ENCODE assay signal across 9 cellular contexts in the genomic region with DNA sequence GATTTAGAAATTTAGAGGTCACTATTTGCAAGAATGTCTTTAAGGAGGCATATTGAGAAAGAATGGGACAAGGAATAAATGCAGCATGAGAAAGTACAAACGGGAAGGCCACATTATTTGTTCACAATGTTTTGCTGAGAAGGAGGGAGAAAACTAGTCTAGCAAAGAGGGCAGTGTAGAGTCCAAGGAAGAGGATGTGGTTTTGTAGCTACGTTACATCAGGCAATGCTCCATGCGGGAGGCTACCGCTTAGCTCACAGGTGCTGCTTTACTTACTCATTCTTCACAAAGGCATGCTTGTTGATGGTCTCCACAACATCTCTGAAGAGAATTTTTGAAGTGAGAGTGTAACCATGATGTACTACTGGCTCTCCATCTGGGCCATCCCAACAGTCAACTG.
DNase-seq lines count a peak whose midpoint lies in the region; ATAC-seq, FAIRE-seq and TF ChIP-seq lines count a peak whose summit lies in the region.
"Had no signal": no experiment of that assay in that cellular context is flagged by ENCODE, and none has a peak within 500 bp of the region (broad histone marks: within the 10 kb centered on the region; RNA-seq: fewer than 3 reads in every experiment).

No MANE protein-coding gene starts in this region.

- peaks cover 13% of the 10 kb centered on the region for H3K4me1 Mint-ChIP-seq in activated naive CD4-positive, alpha-beta T cell treated with anti-CD3 and anti-CD28 coated beads for 36 hours (ENCODE audit: low read depth)
- peaks cover 35% of the 10 kb centered on the region for H3K4me1 Mint-ChIP-seq in T-helper 1 cell treated with Interleukin-12 subunit alpha and Interleukin-12 subunit beta and Interleukin-4 antibody, amounts not matched to agents 30 μg/mL and 1 μg/mL, for 36 hours (ENCODE audit: low read depth)
- no peaks in the 10 kb centered on the region for H3K4me1 Mint-ChIP-seq in chondrocyte (ENCODE audit: low read depth)

- CTCF ChIA-PET in activated naive CD4-positive, alpha-beta T cell treated with anti-CD3 and anti-CD28 coated beads for 36 hours (lab: Charles Lee), result interaction anchor here (1.4 kb wide), 1 partner anchor 11 kb away, joined by 5 read pairs; no protein-coding TSS in a partner anchor

- peak; percentile 27 for DNase-seq in activated naive CD4-positive, alpha-beta T cell treated with anti-CD3 and anti-CD28 coated beads for 36 hours
- no peak for DNase-seq in activated naive CD4-positive, alpha-beta T cell treated with Interleukin-2 at 50 U/mL for 16 hours
- DNase-seq in urothelium cell line (ENCODE audit: low spot score), result peak; percentile 52
- no peak for DNase-seq in DMS153 treated with DMSO at 0.1 percent for 48 hours (lab: John Stamatoyannopoulos, UW; ENCODE audit: unreplicated experiment)
- DNase-seq in chondrocyte (ENCODE audit: low spot score), result no peak
- DNase-seq: colonic mucosa had no signal

- intact Hi-C loops in activated naive CD4-positive, alpha-beta T cell treated with anti-CD3 and anti-CD28 coated beads for 36 hours (cut with micrococcal nuclease), result no loop called here

- H3K9me3 Mint-ChIP-seq in activated naive CD4-positive, alpha-beta T cell treated with anti-CD3 and anti-CD28 coated beads for 36 hours, result no peaks in the 10 kb centered on the region
- no peaks in the 10 kb centered on the region for H3K9me3 Mint-ChIP-seq in T-helper 1 cell treated with Interleukin-12 subunit alpha and Interleukin-12 subunit beta and Interleukin-4 antibody, amounts not matched to agents 30 μg/mL and 1 μg/mL, for 36 hours
- no peaks in the 10 kb centered on the region for H3K9me3 Mint-ChIP-seq in chondrocyte (ENCODE audit: low read depth)

- H3K27ac Mint-ChIP-seq in activated naive CD4-positive, alpha-beta T cell treated with anti-CD3 and anti-CD28 coated beads for 36 hours, result no peak overlapping the region
- H3K27ac Mint-ChIP-seq in T-helper 1 cell treated with Interleukin-12 subunit alpha and Interleukin-12 subunit beta and Interleukin-4 antibody, amounts not matched to agents 30 μg/mL and 1 μg/mL, for 36 hours, result peak overlapping the region; percentile 56
- H3K27ac Mint-ChIP-seq in chondrocyte (ENCODE audit: unreplicated experiment), result no peak overlapping the region

- H3K4me3 Mint-ChIP-seq in activated naive CD4-positive, alpha-beta T cell treated with anti-CD3 and anti-CD28 coated beads for 36 hours, result no peak overlapping the region
- peak overlapping the region; percentile 49 for H3K4me3 Mint-ChIP-seq in T-helper 1 cell treated with Interleukin-12 subunit alpha and Interleukin-12 subunit beta and Interleukin-4 antibody, amounts not matched to agents 30 μg/mL and 1 μg/mL, for 36 hours
- no peak overlapping the region for H3K4me3 Mint-ChIP-seq in chondrocyte (ENCODE audit: unreplicated experiment)

- no peak for FAIRE-seq in urothelium cell line (lab: Jason Lieb, UNC)

- H3K36me3 Mint-ChIP-seq in activated naive CD4-positive, alpha-beta T cell treated with anti-CD3 and anti-CD28 coated beads for 36 hours (ENCODE audit: low read depth), result no peaks in the 10 kb centered on the region
- H3K36me3 Mint-ChIP-seq in T-helper 1 cell treated with Interleukin-12 subunit alpha and Interleukin-12 subunit beta and Interleukin-4 antibody, amounts not matched to agents 30 μg/mL and 1 μg/mL, for 36 hours (ENCODE audit: low read depth), result no peaks in the 10 kb centered on the region
- no peaks in the 10 kb centered on the region for H3K36me3 Mint-ChIP-seq in chondrocyte (ENCODE audit: low read depth)

- H3K27me3 Mint-ChIP-seq in activated naive CD4-positive, alpha-beta T cell treated with anti-CD3 and anti-CD28 coated beads for 36 hours (ENCODE audit: low read depth), result no peaks in the 10 kb centered on the region
- no peaks in the 10 kb centered on the region for H3K27me3 Mint-ChIP-seq in T-helper 1 cell treated with Interleukin-12 subunit alpha and Interleukin-12 subunit beta and Interleukin-4 antibody, amounts not matched to agents 30 μg/mL and 1 μg/mL, for 36 hours (ENCODE audit: low read depth)
- peaks cover 5% of the 10 kb centered on the region for H3K27me3 Mint-ChIP-seq in chondrocyte (ENCODE audit: low read depth)

- ATAC-seq in HG02885 (IDR thresholded peaks at IDR 0.05; ENCODE audit: poor library complexity, unreplicated experiment) (peak; percentile 53), HG03442 (IDR thresholded peaks at IDR 0.05; ENCODE audit: unreplicated experiment) (no peak)

- no peak for TF ChIP-seq CTCF in chondrocyte (IDR thresholded peaks at IDR 0.05)

Comparison
In these comparisons a context has a peak if more than half of its experiments do, and no peak if none do; other contexts are left out.
1. DNase-seq: peak in activated naive CD4-positive, alpha-beta T cell treated with anti-CD3 and anti-CD28 coated beads for 36 hours (single experiment) and urothelium cell line (single experiment); none in activated naive CD4-positive, alpha-beta T cell treated with Interleukin-2 at 50 U/mL for 16 hours (single experiment), DMS153 treated with DMSO at 0.1 percent for 48 hours (single experiment) and chondrocyte (single experiment).